ENCODE assay signal across 14 cellular contexts in genomic region chr3:15319127-15319526, GRCh38. TPM values are rescaled to one million over a fixed set of nuclear protein-coding genes. Genes with fewer than 3 reads are reported as not detected.
DNase-seq lines count a peak whose midpoint lies in the region; ATAC-seq and TF ChIP-seq lines count a peak whose summit lies in the region.
"Had no signal": no experiment of that assay in that cellular context is flagged by ENCODE, and none has a peak within 500 bp of the region (broad histone marks: within the 10 kb centered on the region; RNA-seq: fewer than 3 reads in every experiment).

No MANE protein-coding gene starts in this region.

- no peak for TF ChIP-seq EP300 in tibial nerve (IDR thresholded peaks at IDR 0.05)

- H3K4me1 ChIP-seq in esophagus squamous epithelium (peaks cover 7 to 86% (median 30%) of the 10 kb centered on the region in 3 donors), osteoblast (ENCODE audit: insufficient read depth, low read length) (peaks cover 73% of the 10 kb centered on the region), tibial nerve (peaks cover 0 to 97% (median 82%) of the 10 kb centered on the region in 4 donors)

- WGBS in esophagus squamous epithelium, 2 donors = 68 to 81% methylated on average over 2 of the region's 2 CpGs
- 54 to 63% methylated on average over 2 of the region's 2 CpGs for WGBS in tibial nerve, 2 donors

- no peak for ATAC-seq in activated CD4-positive, alpha-beta T cell treated with anti-CD3 and anti-CD28 coated beads for 36 hours
- ATAC-seq in HG03135 (IDR thresholded peaks at IDR 0.05; ENCODE audit: unreplicated experiment) (no peak), GM19351 (IDR thresholded peaks at IDR 0.05; ENCODE audit: unreplicated experiment) (no peak)

- CTCF ChIA-PET in activated CD4-positive, alpha-beta T cell treated with anti-CD3 and anti-CD28 coated beads for 36 hours (lab: Charles Lee) = interaction anchor here (1.6 to 3.6 kb wide), 6 partner anchors 9 to 59 kb away, joined by 3 to 24 read pairs (median 8); no protein-coding TSS in a partner anchor

- H3K27me3 ChIP-seq in esophagus squamous epithelium (no peaks in the 10 kb centered on the region), osteoblast (ENCODE audit: insufficient read depth, low read length) (no peaks in the 10 kb centered on the region), tibial nerve (no peaks in the 10 kb centered on the region)

- DNase-seq in activated CD4-positive, alpha-beta T cell treated with anti-CD3 and anti-CD28 coated beads for 36 hours = no peak
- DNase-seq in activated CD4-positive, alpha-beta T cell treated with anti-CD3 and anti-CD28 coated beads, Interleukin-2, amount 50 U/mL, for 48 hours = no peak
- DNase-seq in esophagus squamous epithelium (lab: John Stamatoyannopoulos, UW) = no peak
- no peak for DNase-seq in osteoblast (ENCODE audit: insufficient read length, low spot score, missing footprints)
- DNase-seq in tibial nerve (ENCODE audit: low spot score in 2 of 2) = no peak
- no peak for DNase-seq in SW480 (ENCODE audit: low spot score)
- DNase-seq: activated effector memory CD4-positive, alpha-beta T cell treated with Interleukin-2 at 50 U/mL for 16 hours; Caco-2; caudate nucleus; MM.1S; NCI-H2171 had no signal

- no peak overlapping the region for H3K4me3 ChIP-seq in esophagus squamous epithelium
- peak overlapping the region; percentile 28 for H3K4me3 ChIP-seq in osteoblast (ENCODE audit: insufficient read depth, low read length)
- no peak overlapping the region for H3K4me3 ChIP-seq in tibial nerve
- H3K4me3 ChIP-seq: HAP-1 had no signal

- peak overlapping the region; percentile 44 for H3K27ac Mint-ChIP-seq in activated CD4-positive, alpha-beta T cell treated with anti-CD3 and anti-CD28 coated beads for 36 hours

- TF ChIP-seq POLR2A in esophagus squamous epithelium (IDR thresholded peaks at IDR 0.05) = no peak
- TF ChIP-seq POLR2A in tibial nerve (IDR thresholded peaks at IDR 0.05) = no peak

- H3K4me1 Mint-ChIP-seq in activated CD4-positive, alpha-beta T cell treated with anti-CD3 and anti-CD28 coated beads for 36 hours = peaks cover 74% of the 10 kb centered on the region

- H3K9me3 ChIP-seq in esophagus squamous epithelium (no peaks in the 10 kb centered on the region), osteoblast (ENCODE audit: low read depth, low read length) (no peaks in the 10 kb centered on the region), tibial nerve (no peaks in the 10 kb centered on the region)
- H3K9me3 ChIP-seq: Caco-2, HAP-1 had no signal

- TF ChIP-seq CTCF in esophagus squamous epithelium (IDR thresholded peaks at IDR 0.05) = no peak
- no peak for TF ChIP-seq CTCF in osteoblast (IDR thresholded peaks at IDR 0.05; ENCODE audit: extremely low read depth, low read depth, low read length)
- no peak for TF ChIP-seq CTCF in tibial nerve (IDR thresholded peaks at IDR 0.05)

- POLR2A ChIA-PET in activated CD4-positive, alpha-beta T cell treated with anti-CD3 and anti-CD28 coated beads for 36 hours (lab: Charles Lee) = interaction anchor here (1.7 kb wide), 1 partner anchor 8 kb away, joined by 12 read pairs; no protein-coding TSS in a partner anchor

- no peaks in the 10 kb centered on the region for H3K27me3 Mint-ChIP-seq in activated CD4-positive, alpha-beta T cell treated with anti-CD3 and anti-CD28 coated beads for 36 hours

- peak overlapping the region; percentile 76 for H3K4me2 ChIP-seq in osteoblast (ENCODE audit: insufficient read depth, low read length)

- H3K36me3 Mint-ChIP-seq in activated CD4-positive, alpha-beta T cell treated with anti-CD3 and anti-CD28 coated beads for 36 hours (ENCODE audit: low read depth) = peaks cover 1% of the 10 kb centered on the region

- H3K79me2 ChIP-seq in osteoblast (ENCODE audit: insufficient read depth, low read length) = peaks cover 72% of the 10 kb centered on the region

- no peak overlapping the region for H3K4me3 Mint-ChIP-seq in activated CD4-positive, alpha-beta T cell treated with anti-CD3 and anti-CD28 coated beads for 36 hours

- intact Hi-C loops in activated CD4-positive, alpha-beta T cell treated with anti-CD3 and anti-CD28 coated beads for 36 hours (cut with DNase I, micrococcal nuclease) = no loop called here
- intact Hi-C loops in esophagus squamous epithelium (cut with DNase I) = no loop called here

- H3K27ac ChIP-seq in esophagus squamous epithelium (peak overlapping the region; percentile 37 to 77 (median 70)), osteoblast (ENCODE audit: low read depth, low read length) (peak overlapping the region; percentile 95), tibial nerve (peak overlapping the region; percentile 94 to 98 (median 96))

- H2AFZ ChIP-seq in osteoblast (ENCODE audit: low read length) = no peak overlapping the region

- H3K36me3 ChIP-seq in esophagus squamous epithelium (no peaks in the 10 kb centered on the region), osteoblast (ENCODE audit: insufficient read depth, low read length) (no peaks in the 10 kb centered on the region), tibial nerve (no peaks in the 10 kb centered on the region)
- H3K36me3 ChIP-seq: HAP-1 had no signal

- no peaks in the 10 kb centered on the region for H3K9me3 Mint-ChIP-seq in activated CD4-positive, alpha-beta T cell treated with anti-CD3 and anti-CD28 coated beads for 36 hours (ENCODE audit: low read depth)

- H4K20me1 ChIP-seq in osteoblast (ENCODE audit: insufficient read depth, low read length) = peaks cover 2% of the 10 kb centered on the region

RNA-seq across cellular contexts. Expression of gene SH3BP5, which starts 13.3 kb away (rescaled TPM):
- total RNA-seq in activated CD4-positive, alpha-beta T cell treated with anti-CD3 and anti-CD28 coated beads for 36 hours = 1 to 10 TPM; 8.9 to 9.4 TPM
- 10 to 100 TPM in 3 of 4 donors, 1 to 10 TPM in 1; 8.5 to 33.8 (median 18.0) TPM for total RNA-seq in esophagus squamous epithelium
- total RNA-seq in osteoblast = 65.4 and 67.3 TPM in 2 replicates
- 100 to 1,000 TPM in 3 of 4 donors, 10 to 100 TPM in 1; 99.0 to 113 (median 105) TPM for total RNA-seq in tibial nerve
